ENCODE assay signal across 12 cellular contexts in genomic region chr19:3066482-3067049, GRCh38.
"Had no signal": no experiment of that assay in that cellular context is flagged by ENCODE, and none has a peak within 500 bp of the region (broad histone marks: within the 10 kb centered on the region; RNA-seq: fewer than 3 reads in every experiment).

No MANE protein-coding gene starts in this region.

- H3K27me3 Mint-ChIP-seq: activated naive CD8-positive, alpha-beta T cell treated with anti-CD3 and anti-CD28 coated beads, Interleukin-2, amount 10 ng/mL, durations not matched to agents 7 days and 5 days had no signal

- H3K9me3 Mint-ChIP-seq: activated naive CD8-positive, alpha-beta T cell treated with anti-CD3 and anti-CD28 coated beads, Interleukin-2, amount 10 ng/mL, durations not matched to agents 7 days and 5 days; nephron had no signal

- H3K27me3 ChIP-seq: suprapubic skin, uterus had no signal

- H3K9me3 ChIP-seq: suprapubic skin, uterus had no signal

- H3K27ac ChIP-seq: suprapubic skin, uterus had no signal

- H3K4me3 Mint-ChIP-seq: activated naive CD8-positive, alpha-beta T cell treated with anti-CD3 and anti-CD28 coated beads, Interleukin-2, amount 10 ng/mL, durations not matched to agents 7 days and 5 days had no signal

- ATAC-seq: stimulated activated naive CD8-positive, alpha-beta T cell treated with anti-CD3 and anti-CD28 coated beads, Interleukin-15, Interleukin-2, amounts not matched to agents 100 U/mL and 50 U/mL, for 24 hours had no signal

- H3K4me3 ChIP-seq: suprapubic skin, uterus had no signal

- DNase-seq: activated effector memory CD4-positive, alpha-beta T cell treated with anti-CD3 and anti-CD28 coated beads, Interleukin-2, amount 50 U/mL, for 16 hours; activated naive CD8-positive, alpha-beta T cell treated with anti-CD3 and anti-CD28 coated beads, Interleukin-2, amount 10 ng/mL, durations not matched to agents 7 days and 5 days; activated T-cell treated with anti-CD3 and anti-CD28 coated beads, Interleukin-2, amount 50 U/mL, for 1 hour; effector CD8-positive, alpha-beta T cell; foreskin melanocyte; head of caudate nucleus; mammary epithelial cell; stimulated activated CD4-positive, alpha-beta T cell treated with anti-CD3 and anti-CD28 coated beads, Interleukin-12 subunit alpha, Interleukin-12 subunit beta, amount 100 ng/mL, for 4 hours; stimulated activated naive CD8-positive, alpha-beta T cell treated with anti-CD3 and anti-CD28 coated beads, Interleukin-15, Interleukin-2, amounts not matched to agents 100 U/mL and 50 U/mL, for 24 hours; uterus had no signal

- H3K36me3 ChIP-seq: suprapubic skin, uterus had no signal

- H3K36me3 Mint-ChIP-seq: activated naive CD8-positive, alpha-beta T cell treated with anti-CD3 and anti-CD28 coated beads, Interleukin-2, amount 10 ng/mL, durations not matched to agents 7 days and 5 days had no signal
